In the genomic region with DNA sequence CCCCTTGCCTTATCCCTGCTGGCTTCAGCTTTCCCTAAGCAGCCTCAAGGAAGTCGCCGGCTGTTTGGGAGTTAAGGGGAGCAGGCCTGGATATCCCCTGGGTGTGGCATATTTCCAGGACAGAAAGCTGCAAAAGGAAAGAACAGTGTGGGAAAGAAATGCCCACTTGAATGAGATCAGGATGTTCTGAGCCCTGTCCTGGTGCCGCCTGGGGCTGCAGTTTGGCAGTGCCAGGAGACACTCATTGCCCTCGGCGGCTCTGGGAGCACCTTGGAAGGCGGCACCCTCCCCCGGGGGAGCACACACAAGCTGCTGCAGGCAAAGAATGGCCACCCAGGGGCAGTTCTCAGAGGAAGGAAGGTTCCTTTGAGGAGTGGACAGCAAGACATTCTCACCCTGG, we compare ENCODE assay signal across 17 cellular contexts.
A peak's percentile ranks its signal among the peaks of the same experiment; 100 is the strongest.
DNase-seq lines count a peak whose midpoint lies in the region; ATAC-seq and TF ChIP-seq lines count a peak whose summit lies in the region.
"Had no signal": no experiment of that assay in that cellular context is flagged by ENCODE, and none has a peak within 500 bp of the region (broad histone marks: within the 10 kb centered on the region; RNA-seq: fewer than 3 reads in every experiment).

No MANE protein-coding gene starts in this region.

- no peak for TF ChIP-seq CTCF in colonic mucosa (IDR thresholded peaks at IDR 0.05)

- intact Hi-C loops in colonic mucosa (cut with DNase I): no loop called here
- intact Hi-C loops in left colon (cut with DNase I, micrococcal nuclease): no loop called here

- H3K36me3 ChIP-seq in colonic mucosa: no peaks in the 10 kb centered on the region
- H3K36me3 ChIP-seq: BE2C, Peyer's patch had no signal

- H3K27ac ChIP-seq in colonic mucosa: peak overlapping the region; percentile 35
- H3K27ac ChIP-seq: Peyer's patch had no signal

- H3K27me3 ChIP-seq in colonic mucosa: no peaks in the 10 kb centered on the region
- H3K27me3 ChIP-seq: BE2C, Peyer's patch had no signal

- no peak overlapping the region for H3K9ac ChIP-seq in colonic mucosa (ENCODE audit: low read depth in 2 of 2, low read length in 2 of 2)

- H3K4me3 ChIP-seq in colonic mucosa: no peak overlapping the region
- H3K4me3 ChIP-seq: Peyer's patch had no signal

- ATAC-seq in left colon (peak; percentile 20), GM21526 (IDR thresholded peaks at IDR 0.05; ENCODE audit: low FRiP score, unreplicated experiment) (no peak), esophagus mucosa (no peak), GM18511 (IDR thresholded peaks at IDR 0.05; ENCODE audit: unreplicated experiment) (no peak)
- ATAC-seq: Right ventricle myocardium inferior had no signal

- DNase-seq in G401 (ENCODE audit: low spot score) (peak; percentile 52), colonic mucosa (no peak), left colon (peak in 1 of 2 donors; percentile 37), nucleus accumbens (lab: John Stamatoyannopoulos, UW) (peak in 40 of 56 donors; percentile 12 to 84 (median 54)), GM19240 (ENCODE audit: insufficient read length, low spot score) (no peak)
- DNase-seq: 8988T; BE2C; Caco-2; CD4-positive, CD25-positive, alpha-beta regulatory T cell; GDM1; NCI-H1105; NCI-H2081 treated with DMSO at 0.1 percent for 48 hours; Peyer's patch had no signal

- H3K4me1 ChIP-seq in colonic mucosa: no peaks in the 10 kb centered on the region
- H3K4me1 ChIP-seq: BE2C, Caco-2, Peyer's patch had no signal

- no peaks in the 10 kb centered on the region for H3K9me3 ChIP-seq in colonic mucosa
- H3K9me3 ChIP-seq: BE2C, Caco-2, Peyer's patch had no signal

- in situ Hi-C loops in G401 (cut with HindIII; ENCODE audit: low sequenced_read_pairs): no loop called here

Comparison
In these comparisons a context has a peak if more than half of its experiments do, and no peak if none do; other contexts are left out.
1. DNase-seq: peak in G401 (single experiment) and nucleus accumbens (40 of 56); none in colonic mucosa (single experiment) and GM19240 (single experiment).